1 cellular context compared by ENCODE assay signal in the genomic region with DNA sequence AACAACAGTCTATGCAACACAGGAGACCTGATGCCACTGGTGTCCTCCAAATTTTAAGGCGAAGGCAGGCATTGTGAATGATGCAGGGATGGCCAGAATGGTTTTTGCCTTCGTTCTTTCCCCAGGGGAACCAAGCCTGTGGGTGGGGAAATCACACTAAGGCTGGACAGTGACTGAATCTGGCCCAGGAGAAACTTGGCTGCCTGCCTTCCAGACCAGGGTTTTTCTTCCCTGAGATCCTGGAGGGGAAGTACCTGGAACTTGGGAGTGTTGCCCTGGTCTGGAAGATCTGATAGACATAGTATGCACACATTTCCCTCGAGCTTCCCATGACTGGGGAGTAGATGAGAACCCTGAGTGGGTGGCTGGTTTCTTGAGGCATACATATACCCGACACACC.
A peak's percentile ranks its signal among the peaks of the same experiment; 100 is the strongest.
TF ChIP-seq lines count a peak whose summit lies in the region.

No MANE protein-coding gene starts in this region.

TF ChIP-seq in GM12878, 131 proteins besides CTCF, POLR2A, EP300 and RAD21:
- TF ChIP-seq MEF2B (IDR thresholded peaks at IDR 0.05; ENCODE audit: partially characterized antibody, poor library complexity, severe bottlenecking) (peak; percentile 48), RELA (IDR thresholded peaks at IDR 0.05; ENCODE audit: borderline replicate concordance, partially characterized antibody) (peak; percentile 39), SMC3 (IDR thresholded peaks at IDR 0.05; ENCODE audit: borderline replicate concordance, low read length) (no peak)
